In genomic region chr15:67039349-67040075, GRCh38 we compare ENCODE assay signal across 1 cellular context.
TF ChIP-seq lines count a peak whose summit lies in the region.

No MANE protein-coding gene starts in this region.

TF ChIP-seq in K562, 482 proteins besides CTCF, POLR2A, EP300 and RAD21 (continued from another document):
- TF ChIP-seq TFAP4 (CRISPR knock-in tag; IDR thresholded peaks at IDR 0.05; ENCODE audit: borderline replicate concordance) = peak; percentile 26; the same call in 1 of the 2 replicates
- peak; percentile 53; the same call in 1 of the 2 replicates for TF ChIP-seq ZBTB7A (IDR thresholded peaks at IDR 0.05; ENCODE audit: borderline replicate concordance, control insufficient read depth, low read depth, low read length)
- TF ChIP-seq DACH1 (IDR thresholded peaks at IDR 0.05; ENCODE audit: partially characterized antibody) = peak; percentile 9
